ENCODE assay signal across 9 cellular contexts in the genomic region with DNA sequence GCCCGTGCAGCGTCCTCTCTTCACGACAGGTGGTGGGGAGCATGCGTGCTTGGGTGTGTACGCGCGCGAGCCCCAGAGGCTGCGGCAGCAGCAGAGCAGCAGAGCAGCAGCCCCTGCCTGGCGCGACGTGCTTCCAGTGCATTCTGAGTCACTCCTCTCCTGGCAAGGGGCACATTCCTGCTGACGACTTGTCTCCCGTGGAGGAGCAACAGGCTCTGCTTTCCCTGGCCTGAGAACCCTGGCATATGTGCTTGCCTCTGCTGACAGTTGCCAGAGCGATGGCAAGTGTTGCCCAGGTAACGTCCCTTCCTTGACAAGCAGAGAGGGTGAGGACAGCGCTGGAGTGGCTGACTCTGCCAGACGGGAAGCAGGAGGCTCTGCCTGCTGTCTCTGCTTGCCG.
DNase-seq lines count a peak whose midpoint lies in the region; ATAC-seq and TF ChIP-seq lines count a peak whose summit lies in the region.
"Had no signal": no experiment of that assay in that cellular context is flagged by ENCODE, and none has a peak within 500 bp of the region (broad histone marks: within the 10 kb centered on the region; RNA-seq: fewer than 3 reads in every experiment).

No MANE protein-coding gene starts in this region.

- TF ChIP-seq CTCF in AG04449 (IDR thresholded peaks at IDR 0.05; ENCODE audit: insufficient read depth, low read length, missing control alignments) (no peak), breast epithelium (IDR thresholded peaks at IDR 0.05) (no peak), lower leg skin (IDR thresholded peaks at IDR 0.05) (no peak)

- 43 to 48% methylated on average over 15 to 18 of the region's 19 CpGs for WGBS in lower leg skin, 2 donors

- ATAC-seq in HG03097 (IDR thresholded peaks at IDR 0.05; ENCODE audit: low FRiP score, unreplicated experiment), result no peak
- ATAC-seq in HG03196 (IDR thresholded peaks at IDR 0.05; ENCODE audit: unreplicated experiment), result no peak
- ATAC-seq in HG02759 (IDR thresholded peaks at IDR 0.05; ENCODE audit: unreplicated experiment), result no peak
- no peak for ATAC-seq in GM21528 (IDR thresholded peaks at IDR 0.05; ENCODE audit: low FRiP score, unreplicated experiment)

- intact Hi-C loops in breast epithelium (cut with DNase I; ENCODE audit: low total_unique reads), result no loop called here
- intact Hi-C loops in lower leg skin (cut with DNase I; ENCODE audit: low total_unique reads), result loop anchor here (10.0 kb wide), 1 partner anchor 211 kb away; no protein-coding TSS in a partner anchor

- no peaks in the 10 kb centered on the region for H3K36me3 ChIP-seq in breast epithelium

- no peaks in the 10 kb centered on the region for H3K4me1 ChIP-seq in breast epithelium

- CTCF ChIA-PET in AG04449 (lab: Yijun Ruan, JAX), result interaction anchor here (1.6 kb wide), 1 partner anchor 222 kb away, joined by 3 read pairs; no protein-coding TSS in a partner anchor

- no peak for TF ChIP-seq POLR2A in breast epithelium (IDR thresholded peaks at IDR 0.05)
- no peak for TF ChIP-seq POLR2A in lower leg skin (IDR thresholded peaks at IDR 0.05)

- DNase-seq in AG04449 (ENCODE audit: low read depth, low spot score), result peak; percentile 79
- DNase-seq in NCI-H1694 (lab: John Stamatoyannopoulos, UW), result peak; percentile 70
- peak; percentile 87 to 91 for DNase-seq in breast epithelium (ENCODE audit: low spot score in 2 of 2)
- peak; percentile 60 to 92 for DNase-seq in lower leg skin (ENCODE audit: low spot score in 2 of 2)
- DNase-seq: CD4-positive, CD25-positive, alpha-beta regulatory T cell had no signal

- H3K27ac ChIP-seq in breast epithelium, result peak overlapping the region; percentile 71 to 72

- no peaks in the 10 kb centered on the region for H3K9me3 ChIP-seq in breast epithelium

- H3K27me3 ChIP-seq in breast epithelium, result no peaks in the 10 kb centered on the region

- POLR2A ChIA-PET in AG04449 (lab: Yijun Ruan, JAX), result no interaction called here

- no peak overlapping the region for H3K4me3 ChIP-seq in AG04449 (ENCODE audit: low read depth, low read length)
- no peak overlapping the region for H3K4me3 ChIP-seq in breast epithelium
- no peak overlapping the region for H3K4me3 ChIP-seq in lower leg skin (ENCODE audit: low read depth, poor library complexity, severe bottlenecking)
